ENCODE assay signal across 25 cellular contexts in the genomic region with DNA sequence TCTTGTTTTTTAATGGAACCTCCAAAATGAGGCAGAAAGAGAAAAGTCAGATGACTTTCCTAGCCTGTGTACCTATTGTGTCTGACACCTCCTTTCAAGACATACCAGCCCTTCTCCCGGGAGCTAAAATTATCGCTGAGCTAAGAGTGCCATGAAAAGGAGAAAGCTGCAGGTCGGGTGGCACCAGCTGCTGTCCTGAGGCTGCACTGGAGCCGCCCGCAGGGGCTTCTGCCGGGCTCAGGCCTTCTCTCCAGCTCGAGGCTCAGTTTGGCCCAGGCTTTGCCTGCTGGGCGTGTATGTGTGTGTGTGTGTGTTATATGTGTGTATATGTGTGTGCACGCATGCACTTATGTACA. TPM values are rescaled to one million over a fixed set of nuclear protein-coding genes. Genes with fewer than 3 reads are reported as not detected.
A peak's percentile ranks its signal among the peaks of the same experiment; 100 is the strongest.
DNase-seq lines count a peak whose midpoint lies in the region; ATAC-seq and TF ChIP-seq lines count a peak whose summit lies in the region.
"Had no signal": no experiment of that assay in that cellular context is flagged by ENCODE, and none has a peak within 500 bp of the region (broad histone marks: within the 10 kb centered on the region; RNA-seq: fewer than 3 reads in every experiment).

No MANE protein-coding gene starts in this region.

- H3K4me3 Mint-ChIP-seq in activated naive CD8-positive, alpha-beta T cell = no peak overlapping the region
- H3K4me3 Mint-ChIP-seq in activated naive CD8-positive, alpha-beta T cell treated with anti-CD3 and anti-CD28 coated beads, Interleukin-2, amount 50 U/mL, for 24 hours = no peak overlapping the region
- H3K4me3 Mint-ChIP-seq in WTC11 = no peak overlapping the region
- H3K4me3 Mint-ChIP-seq in naive thymus-derived CD8-positive, alpha-beta T cell = no peak overlapping the region
- H3K4me3 Mint-ChIP-seq: activated CD4-positive, alpha-beta T cell treated with anti-CD3 and anti-CD28 coated beads, Interleukin-2, amount 10 ng/mL, durations not matched to agents 7 days and 5 days; endodermal cell; natural killer cell had no signal

- no peaks in the 10 kb centered on the region for H3K36me3 Mint-ChIP-seq in activated naive CD8-positive, alpha-beta T cell
- peaks cover 7% of the 10 kb centered on the region for H3K36me3 Mint-ChIP-seq in activated naive CD8-positive, alpha-beta T cell treated with anti-CD3 and anti-CD28 coated beads, Interleukin-2, amount 50 U/mL, for 24 hours (ENCODE audit: low read depth)
- peaks cover 2% of the 10 kb centered on the region; the same call in 1 of the 2 replicates for H3K36me3 Mint-ChIP-seq in WTC11
- H3K36me3 Mint-ChIP-seq in naive thymus-derived CD8-positive, alpha-beta T cell = peaks cover 0 to 84% (median 2%) of the 10 kb centered on the region in 3 donors
- H3K36me3 Mint-ChIP-seq: natural killer cell had no signal

- no peak for ATAC-seq in activated naive CD8-positive, alpha-beta T cell treated with anti-CD3 and anti-CD28 coated beads, Interleukin-2, amount 50 U/mL, for 24 hours
- ATAC-seq in WTC11 = no peak
- ATAC-seq in naive thymus-derived CD8-positive, alpha-beta T cell = no peak
- ATAC-seq: left lung, natural killer cell, right lobe of liver, upper lobe of right lung had no signal

- no peaks in the 10 kb centered on the region for H3K4me1 ChIP-seq in HAP-1
- H3K4me1 ChIP-seq: gastroesophageal sphincter, left lung, parathyroid adenoma, right lobe of liver, upper lobe of right lung had no signal

- TF ChIP-seq CTCF in WTC11 (IDR thresholded peaks at IDR 0.05) = no peak
- no peak for TF ChIP-seq CTCF in GM10248 (IDR thresholded peaks at IDR 0.05; ENCODE audit: control extremely low read depth, extremely low read depth, low read depth, missing control alignments)

- no peak for DNase-seq in activated naive CD8-positive, alpha-beta T cell treated with anti-CD3 and anti-CD28 coated beads, Interleukin-2, amount 50 U/mL, for 24 hours
- DNase-seq in WTC11 (ENCODE audit: low spot score) = no peak
- no peak for DNase-seq in naive thymus-derived CD8-positive, alpha-beta T cell
- no peak for DNase-seq in HAP-1 (ENCODE audit: low spot score in 2 of 2)
- DNase-seq in NCI-H187 treated with DMSO at 0.1 percent for 48 hours (lab: John Stamatoyannopoulos, UW) = no peak
- no peak for DNase-seq in GM10248 (ENCODE audit: extremely low spot score)
- no peak for DNase-seq in DMS 273 treated with DMSO at 0.1 percent for 48 hours (lab: John Stamatoyannopoulos, UW)
- DNase-seq: activated CD4-positive, alpha-beta T cell treated with anti-CD3 and anti-CD28 coated beads, Interleukin-2, amount 10 ng/mL, durations not matched to agents 7 days and 5 days; activated CD8-positive, alpha-beta memory T cell treated with anti-CD3 and anti-CD28 coated beads, Interleukin-2, amount 50 U/mL, for 4 hours; cortex of kidney; hypothalamus; mesendoderm; natural killer cell; NCI-H1092; NCI-H2029; right lobe of liver; T-helper 2 cell; upper lobe of right lung had no signal

- no peaks in the 10 kb centered on the region for H3K9me3 Mint-ChIP-seq in activated naive CD8-positive, alpha-beta T cell (ENCODE audit: low read depth)
- H3K9me3 Mint-ChIP-seq in activated naive CD8-positive, alpha-beta T cell treated with anti-CD3 and anti-CD28 coated beads, Interleukin-2, amount 50 U/mL, for 24 hours = no peaks in the 10 kb centered on the region
- H3K9me3 Mint-ChIP-seq in WTC11 = no peaks in the 10 kb centered on the region
- H3K9me3 Mint-ChIP-seq in naive thymus-derived CD8-positive, alpha-beta T cell = no peaks in the 10 kb centered on the region
- H3K9me3 Mint-ChIP-seq: activated CD4-positive, alpha-beta T cell treated with anti-CD3 and anti-CD28 coated beads, Interleukin-2, amount 10 ng/mL, durations not matched to agents 7 days and 5 days; endodermal cell; natural killer cell had no signal

- CTCF ChIA-PET in WTC11 (lab: Charles Lee) (interaction anchor here (1.1 to 1.7 kb wide), 5 partner anchors 18 to 70 kb away, joined by 3 to 10 read pairs (median 5); no protein-coding TSS in a partner anchor), GM10248 (lab: Yijun Ruan, JAX) (interaction anchor here (1.2 to 3.6 kb wide), 3 partner anchors 11 to 42 kb away, joined by 5 to 18 read pairs (median 7); no protein-coding TSS in a partner anchor)

- H3K36me3 ChIP-seq in HAP-1 (replicated peaks) = no peaks in the 10 kb centered on the region; the same call in 1 of the 2 replicates

- H3K27me3 Mint-ChIP-seq in activated naive CD8-positive, alpha-beta T cell = no peaks in the 10 kb centered on the region
- H3K27me3 Mint-ChIP-seq in activated naive CD8-positive, alpha-beta T cell treated with anti-CD3 and anti-CD28 coated beads, Interleukin-2, amount 50 U/mL, for 24 hours = no peaks in the 10 kb centered on the region
- no peaks in the 10 kb centered on the region for H3K27me3 Mint-ChIP-seq in WTC11 (ENCODE audit: low read depth)
- no peaks in the 10 kb centered on the region for H3K27me3 Mint-ChIP-seq in naive thymus-derived CD8-positive, alpha-beta T cell
- H3K27me3 Mint-ChIP-seq: activated CD4-positive, alpha-beta T cell treated with anti-CD3 and anti-CD28 coated beads, Interleukin-2, amount 10 ng/mL, durations not matched to agents 7 days and 5 days had no signal

- in situ Hi-C loops in HAP-1 (cut with MboI; ENCODE audit: low sequenced_read_pairs) = no loop called here

- H3K4me1 Mint-ChIP-seq in activated naive CD8-positive, alpha-beta T cell (ENCODE audit: low read depth) = peaks cover 2% of the 10 kb centered on the region
- peaks cover 2% of the 10 kb centered on the region for H3K4me1 Mint-ChIP-seq in activated naive CD8-positive, alpha-beta T cell treated with anti-CD3 and anti-CD28 coated beads, Interleukin-2, amount 50 U/mL, for 24 hours
- no peaks in the 10 kb centered on the region for H3K4me1 Mint-ChIP-seq in WTC11
- peaks cover 4 to 19% (median 12%) of the 10 kb centered on the region in 4 donors for H3K4me1 Mint-ChIP-seq in naive thymus-derived CD8-positive, alpha-beta T cell
- H3K4me1 Mint-ChIP-seq: endodermal cell had no signal

- peak overlapping the region; percentile 64 for H3K27ac Mint-ChIP-seq in activated naive CD8-positive, alpha-beta T cell
- H3K27ac Mint-ChIP-seq in activated naive CD8-positive, alpha-beta T cell treated with anti-CD3 and anti-CD28 coated beads, Interleukin-2, amount 50 U/mL, for 24 hours = no peak overlapping the region
- H3K27ac Mint-ChIP-seq in WTC11 = peak overlapping the region; percentile 87; the same call in 1 of the 2 replicates
- peak overlapping the region in 7 of 10 donors; percentile 13 to 73 (median 41) for H3K27ac Mint-ChIP-seq in naive thymus-derived CD8-positive, alpha-beta T cell
- H3K27ac Mint-ChIP-seq: activated CD4-positive, alpha-beta T cell treated with anti-CD3 and anti-CD28 coated beads, Interleukin-2, amount 10 ng/mL, durations not matched to agents 7 days and 5 days had no signal

- POLR2A ChIA-PET in WTC11 (lab: Charles Lee) = no interaction called here
- POLR2A ChIA-PET in naive thymus-derived CD8-positive, alpha-beta T cell (lab: Charles Lee) = interaction anchor here (1.6 to 2.0 kb wide), 3 partner anchors 11 to 27 kb away, joined by 4 to 6 read pairs (median 5); no protein-coding TSS in a partner anchor
- POLR2A ChIA-PET in GM10248 (lab: Yijun Ruan, JAX) = no interaction called here

- H3K27me3 ChIP-seq in HAP-1 (ENCODE audit: low read depth) = no peaks in the 10 kb centered on the region
- H3K27me3 ChIP-seq: gastroesophageal sphincter, left lung, right lobe of liver, upper lobe of right lung had no signal

- no peak overlapping the region for H3K4me3 ChIP-seq in HAP-1
- H3K4me3 ChIP-seq: gastroesophageal sphincter, left lung, right lobe of liver, upper lobe of right lung had no signal

- H3K9me3 ChIP-seq in HAP-1 = no peaks in the 10 kb centered on the region
- H3K9me3 ChIP-seq: gastroesophageal sphincter, left lung, right lobe of liver, upper lobe of right lung had no signal

TF ChIP-seq in WTC11, 78 proteins besides CTCF, POLR2A, EP300 and RAD21 (continues in another document):
- TF ChIP-seq ZNF416 (CRISPR knock-in tag; IDR thresholded peaks at IDR 0.05) (no peak), SOX15 (CRISPR knock-in tag; IDR thresholded peaks at IDR 0.05) (no peak), USF2 (CRISPR knock-in tag; IDR thresholded peaks at IDR 0.05) (no peak), USF1 (CRISPR knock-in tag; IDR thresholded peaks at IDR 0.05) (no peak)

RNA-seq across cellular contexts. Expression of gene KLC2, which starts 16.7 kb away (rescaled TPM):
- 52.3 to 54.9 TPM (median 54.1 TPM) in 3 replicates for total RNA-seq in WTC11 (2021)
- 10 to 100 TPM; 35.7 to 38.4 TPM for total RNA-seq in naive thymus-derived CD8-positive, alpha-beta T cell
- 1 to 10 TPM; 3.7 to 8.1 (median 6.1) TPM for polyA plus RNA-seq in naive thymus-derived CD8-positive, alpha-beta T cell

RNA-seq across cellular contexts. Expression of gene RAB1B, which starts 27.7 kb away (rescaled TPM):
- 125 to 134 TPM (median 130 TPM) in 3 replicates for total RNA-seq in WTC11 (2021)
- 10 to 100 TPM; 68.4 to 69.2 TPM for total RNA-seq in naive thymus-derived CD8-positive, alpha-beta T cell
- polyA plus RNA-seq in naive thymus-derived CD8-positive, alpha-beta T cell = 10 to 100 TPM; 13.1 to 16.1 (median 14.0) TPM

RNA-seq across cellular contexts. Expression of gene CNIH2, which starts 37.2 kb away (rescaled TPM):
- 12.2 to 12.9 TPM (median 12.2 TPM) in 3 replicates for total RNA-seq in WTC11 (2021)
- 1 to 10 TPM; 1.1 to 2.8 TPM for total RNA-seq in naive thymus-derived CD8-positive, alpha-beta T cell
- polyA plus RNA-seq in naive thymus-derived CD8-positive, alpha-beta T cell = not detected
- total RNA-seq: bronchial epithelial cell had no signal

RNA-seq across cellular contexts. Expression of gene YIF1A, which starts 48.2 kb away (rescaled TPM):
- total RNA-seq in WTC11 (2021) = 86.0 to 86.9 TPM (median 86.4 TPM) in 3 replicates
- 10 to 100 TPM; 26.9 to 36.8 TPM for total RNA-seq in naive thymus-derived CD8-positive, alpha-beta T cell
- polyA plus RNA-seq in naive thymus-derived CD8-positive, alpha-beta T cell = 10 to 100 TPM; 49.1 to 59.9 (median 53.9) TPM

RNA-seq across cellular contexts. Expression of gene TMEM151A, which starts 50.9 kb away (rescaled TPM):
- 2.2 to 2.3 TPM (median 2.3 TPM) in 3 replicates for total RNA-seq in WTC11 (2021)
- total RNA-seq in naive thymus-derived CD8-positive, alpha-beta T cell = under 1 TPM in 1 of 2 experiments, not detected in 1; 0.13 TPM
- polyA plus RNA-seq in naive thymus-derived CD8-positive, alpha-beta T cell = not detected
- total RNA-seq: activated CD4-positive, alpha-beta T cell treated with anti-CD3 and anti-CD28 coated beads, Interleukin-2, amount 10 ng/mL, durations not matched to agents 7 days and 5 days; bronchial epithelial cell; Daoy; natural killer cell had no signal
